Comparison of ENCODE assay signal across 17 cellular contexts in the genomic region with DNA sequence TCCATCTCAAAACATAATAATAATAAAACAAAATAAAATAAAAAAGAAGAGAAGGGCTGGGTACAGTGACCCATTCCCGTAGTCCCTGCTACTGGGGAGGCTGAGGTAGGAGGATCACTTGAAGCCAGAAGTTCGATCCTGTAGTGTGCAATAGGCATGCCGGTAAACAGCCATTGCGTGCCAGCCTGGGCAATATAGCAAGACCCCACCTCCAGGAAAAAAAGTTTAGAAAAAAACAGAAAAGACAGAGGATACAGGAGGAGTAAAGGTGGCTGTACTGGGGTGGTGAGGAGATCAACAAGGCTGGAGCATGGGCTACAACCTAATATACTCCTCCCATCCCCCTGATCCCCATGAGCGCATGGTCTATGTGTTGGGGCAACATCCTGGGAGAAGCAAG. TPM values are rescaled to one million over a fixed set of nuclear protein-coding genes. Genes with fewer than 3 reads are reported as not detected.
DNase-seq lines count a peak whose midpoint lies in the region; ATAC-seq, FAIRE-seq and TF ChIP-seq lines count a peak whose summit lies in the region.
"Had no signal": no experiment of that assay in that cellular context is flagged by ENCODE, and none has a peak within 500 bp of the region (broad histone marks: within the 10 kb centered on the region; RNA-seq: fewer than 3 reads in every experiment).

No MANE protein-coding gene starts in this region.

- H3K9me3 Mint-ChIP-seq in immature natural killer cell = peaks cover 0 to 2% (median 0%) of the 10 kb centered on the region in 6 donors
- H3K9me3 Mint-ChIP-seq: CD4-positive, alpha-beta T cell had no signal

- H3K27me3 Mint-ChIP-seq in immature natural killer cell (ENCODE audit: low read depth in 3 of 3) = peaks cover 0 to 3% (median 0%) of the 10 kb centered on the region in 3 donors
- H3K27me3 Mint-ChIP-seq: CD4-positive, alpha-beta T cell had no signal

- in situ Hi-C loops in HepG2 (cut with HindIII; ENCODE audit: extremely low pct_ligation_motif_present, low pct_unique_long_range_greater_than_20kb) (no loop called here), K562 (cut with MboI) (no loop called here)

- ATAC-seq in HepG2 (no peak), right lobe of liver (no peak), K562 (no peak)
- ATAC-seq: HCT116 had no signal

- peaks cover 0 to 10% (median 8%) of the 10 kb centered on the region in 3 donors for H3K36me3 Mint-ChIP-seq in immature natural killer cell

- POLR2A ChIA-PET in HepG2 (lab: Yijun Ruan, JAX) (no interaction called here), K562 (lab: Yijun Ruan, JAX) (no interaction called here)

- H3K4me1 Mint-ChIP-seq in immature natural killer cell = no peaks in the 10 kb centered on the region

- H3K36me3 ChIP-seq in HepG2 (replicated peaks in 1 of 2; ENCODE audit: control insufficient read depth in 1 of 2, insufficient read depth in 2 of 2, low read length in 2 of 2) (no peaks in the 10 kb centered on the region), right lobe of liver (no peaks in the 10 kb centered on the region), Karpas-422 (ENCODE audit: insufficient read depth, low read length) (peaks cover 12% of the 10 kb centered on the region), K562 (ENCODE audit: control insufficient read depth, insufficient read depth, low read length) (no peaks in the 10 kb centered on the region)

- no peaks in the 10 kb centered on the region; a peak in 1 of 5 replicates for H3K27me3 ChIP-seq in HepG2 (ENCODE audit: control insufficient read depth in 1 of 2, insufficient read depth in 2 of 2, low read length in 2 of 2)
- H3K27me3 ChIP-seq in right lobe of liver = no peaks in the 10 kb centered on the region
- H3K27me3 ChIP-seq in Karpas-422 (ENCODE audit: low read length) = no peaks in the 10 kb centered on the region
- H3K27me3 ChIP-seq in K562 (ENCODE audit: control insufficient read depth in 2 of 2, insufficient read depth in 2 of 2, low read length in 2 of 2) = no peaks in the 10 kb centered on the region; a peak in 1 of 5 replicates

- H3K79me2 ChIP-seq in HepG2 (ENCODE audit: insufficient read depth, low read length) (no peaks in the 10 kb centered on the region), Karpas-422 (ENCODE audit: low read length) (0 out of 2 replicates have a peak, but pooled peaks cover 8% of the 10 kb centered on the region), K562 (ENCODE audit: control insufficient read depth, insufficient read depth, low read length) (no peaks in the 10 kb centered on the region)

- FAIRE-seq in HepG2 (lab: Jason Lieb, UNC) = no peak
- no peak for FAIRE-seq in K562 (lab: Jason Lieb, UNC)
- FAIRE-seq: D721Med had no signal

- no peak overlapping the region for H3K9ac ChIP-seq in HepG2 (ENCODE audit: insufficient read depth, low read depth, low read length)
- H3K9ac ChIP-seq in Karpas-422 (ENCODE audit: low read length) = no peak overlapping the region
- no peak overlapping the region for H3K9ac ChIP-seq in K562 (ENCODE audit: insufficient read depth in 1 of 2, low read depth in 2 of 2, low read length in 2 of 2)

- H3K27ac ChIP-seq in HepG2 (ENCODE audit: extremely low read length, insufficient read depth, low read length) (no peak overlapping the region), right lobe of liver (no peak overlapping the region), Karpas-422 (ENCODE audit: low read length) (peak overlapping the region; percentile 99), K562 (ENCODE audit: extremely low read depth, low read depth, low read length) (no peak overlapping the region)
- H3K27ac ChIP-seq: 22Rv1 had no signal

- TF ChIP-seq RAD21 in HepG2 (CRISPR knock-in tag; IDR thresholded peaks at IDR 0.05) (no peak), K562 (CRISPR knock-in tag; conservative IDR thresholded peaks at IDR 0.05 in 1 of 2, IDR thresholded peaks at IDR 0.05 in 1 of 2) (no peak)

- H4K20me1 ChIP-seq in HepG2 (ENCODE audit: insufficient read depth, low read length) (no peaks in the 10 kb centered on the region), Karpas-422 (ENCODE audit: insufficient read depth, low read depth, low read length) (no peaks in the 10 kb centered on the region), K562 (replicated peaks; ENCODE audit: control insufficient read depth, insufficient read depth, low read length) (no peaks in the 10 kb centered on the region)

- peaks cover 4% of the 10 kb centered on the region for H3K9me1 ChIP-seq in K562 (ENCODE audit: control insufficient read depth, insufficient read depth, low read length)

- H2AFZ ChIP-seq in HepG2 (ENCODE audit: low read length) = no peak overlapping the region
- no peak overlapping the region for H2AFZ ChIP-seq in Karpas-422 (ENCODE audit: low read length)
- no peak overlapping the region for H2AFZ ChIP-seq in K562 (ENCODE audit: low read depth, low read length)

- BruUV-seq in HepG2 (replicated peaks; lab: Mats Ljungman, UMichigan) = no TSS peak
- BruUV-seq in K562 (replicated peaks; lab: Mats Ljungman, UMichigan) = no TSS peak

- no peak for TF ChIP-seq EP300 in HepG2 (IDR thresholded peaks at IDR 0.05; ENCODE audit: low read depth in 2 of 2, low read length in 2 of 2)
- TF ChIP-seq EP300 in HepG2 (CRISPR knock-in tag; IDR thresholded peaks at IDR 0.05; ENCODE audit: borderline replicate concordance) = no peak
- no peak for TF ChIP-seq EP300 in K562 (IDR thresholded peaks at IDR 0.05; ENCODE audit: low read length)

- TF ChIP-seq POLR2A in HepG2 (IDR thresholded peaks at IDR 0.05; ENCODE audit: insufficient read depth in 1 of 2, low read depth in 2 of 2, low read length in 2 of 2) (no peak), right lobe of liver (IDR thresholded peaks at IDR 0.05) (no peak), K562 (conservative IDR thresholded peaks at IDR 0.05) (no peak)

- CTCF ChIA-PET in HepG2 (lab: Yijun Ruan, JAX; ENCODE audit: low intra/inter-chr PET ratio, low total read pairs) = no interaction called here
- CTCF ChIA-PET in K562 (lab: Yijun Ruan, JAX; ENCODE audit: low intra/inter-chr PET ratio) = no interaction called here

- TF ChIP-seq CTCF in HepG2 (CRISPR knock-in tag; IDR thresholded peaks at IDR 0.05) (no peak), right lobe of liver (IDR thresholded peaks at IDR 0.05) (no peak), K562 (IDR thresholded peaks at IDR 0.05 in 2 of 3, conservative IDR thresholded peaks at IDR 0.05 in 1 of 3; ENCODE audit: insufficient read depth in 2 of 3, low read depth in 1 of 3, low read length in 3 of 3) (no peak)

- 79% methylated on average over 5 of the region's 5 CpGs for WGBS in HepG2 (ENCODE audit: low lambda C conversion rate)
- WGBS in right lobe of liver (ENCODE audit: insufficient coverage, low coverage, low lambda C conversion rate, missing lambda C conversion rate) = 92% methylated on average over 4 of the region's 5 CpGs
- 75% methylated on average over 5 of the region's 5 CpGs for WGBS in K562 (ENCODE audit: insufficient coverage, low coverage, missing lambda C conversion rate)

- H3K4me1 ChIP-seq in HepG2 (ENCODE audit: insufficient read depth, low read length) = peaks cover 22% of the 10 kb centered on the region
- H3K4me1 ChIP-seq in right lobe of liver = no peaks in the 10 kb centered on the region
- peaks cover 72% of the 10 kb centered on the region for H3K4me1 ChIP-seq in Karpas-422 (ENCODE audit: low read length)
- H3K4me1 ChIP-seq in K562 (replicated peaks in 1 of 2; ENCODE audit: control insufficient read depth in 2 of 2, insufficient read depth in 2 of 2, low read length in 2 of 2) = peaks cover 22 to 30% of the 10 kb centered on the region in 2 experiments; a peak in 4 of 5 replicates
- H3K4me1 ChIP-seq: Caco-2 had no signal

- DNase-seq in HepG2 (ENCODE audit: low spot score) (no peak), right lobe of liver (no peak), Karpas-422 (no peak), K562 (ENCODE audit: extremely low read depth in 1 of 4, low spot score in 3 of 4) (peak in 1 of 4 experiments; percentile 9), HPDE6-E6E7 (ENCODE audit: extremely low spot score) (no peak), NCI-H2081 (lab: John Stamatoyannopoulos, UW) (no peak), immature natural killer cell (no peak)
- DNase-seq: C1 segment of cervical spinal cord; Caco-2; CD4-positive, alpha-beta T cell; DMS79; GF-D8; GOT3; H7 had no signal

- no peak overlapping the region for H3K4me3 Mint-ChIP-seq in immature natural killer cell
- H3K4me3 Mint-ChIP-seq: CD4-positive, alpha-beta T cell had no signal

- H3K4me3 ChIP-seq in HepG2 (replicated peaks in 1 of 3; ENCODE audit: insufficient read depth in 1 of 3, low read depth in 2 of 3, low read length in 3 of 3) (no peak overlapping the region), right lobe of liver (no peak overlapping the region), Karpas-422 (ENCODE audit: low read length) (no peak overlapping the region), K562 (no peak overlapping the region)

- no peak overlapping the region for H3K4me2 ChIP-seq in HepG2 (ENCODE audit: low read depth, low read length)
- H3K4me2 ChIP-seq in Karpas-422 (ENCODE audit: low read depth, low read length, poor library complexity, severe bottlenecking) = no peak overlapping the region
- no peak overlapping the region for H3K4me2 ChIP-seq in K562 (ENCODE audit: insufficient read depth, low read length)

- no peaks in the 10 kb centered on the region for H3K9me2 ChIP-seq in Karpas-422 (replicated peaks; ENCODE audit: insufficient read depth, low read length)

- H3K9me3 ChIP-seq in HepG2 (ENCODE audit: low read length) = no peaks in the 10 kb centered on the region
- no peaks in the 10 kb centered on the region for H3K9me3 ChIP-seq in right lobe of liver
- no peaks in the 10 kb centered on the region for H3K9me3 ChIP-seq in Karpas-422 (ENCODE audit: low read length)
- no peaks in the 10 kb centered on the region for H3K9me3 ChIP-seq in K562 (replicated peaks; ENCODE audit: control insufficient read depth, insufficient read depth, low read depth, low read length)
- H3K9me3 ChIP-seq: Caco-2 had no signal

- intact Hi-C loops in HepG2 (cut with micrococcal nuclease; ENCODE audit: unreplicated experiment) = no loop called here
- intact Hi-C loops in right lobe of liver (cut with DNase I) = no loop called here
- intact Hi-C loops in K562 (cut with micrococcal nuclease) = no loop called here

- H3K27ac Mint-ChIP-seq in immature natural killer cell = no peak overlapping the region
- H3K27ac Mint-ChIP-seq: CD4-positive, alpha-beta T cell had no signal

RNA-seq across cellular contexts. Expression of gene PTAFR, which starts 30.8 kb away (rescaled TPM):
- total RNA-seq in HepG2 (2016; rRNA removed; fragmentation: Illumina TruSeq; extraction: Trizol) = 0.18 and 0.27 TPM in 2 replicates
- total RNA-seq in HepG2 (2016; cell fraction: cytosol; rRNA removed; fragmentation: Illumina TruSeq; extraction: Trizol; ENCODE audit: low read depth) = not detected in 2 replicates
- total RNA-seq in HepG2 (2016; cell fraction: insoluble cytoplasmic fraction; rRNA removed; fragmentation: Illumina TruSeq; extraction: Trizol) = 0.18 and 0.22 TPM in 2 replicates
- total RNA-seq in HepG2 (2016; cell fraction: membrane; rRNA removed; fragmentation: Illumina TruSeq; extraction: Trizol) = 0.19 and 0.21 TPM in 2 replicates
- 0.09 and 0.12 TPM in 2 replicates for total RNA-seq in HepG2 (2016; cell fraction: nucleus; rRNA removed; fragmentation: Illumina TruSeq; extraction: Trizol)
- polyA plus RNA-seq in HepG2 (2011; rRNA removed) = 22.8 and 24.0 TPM in 2 replicates
- polyA plus RNA-seq in HepG2 (2011; cell fraction: cytosol; rRNA removed) = 26.7 and 29.6 TPM in 2 replicates
- 4.9 and 6.8 TPM in 2 replicates for polyA plus RNA-seq in HepG2 (2011; cell fraction: nucleus; rRNA removed)
- 10.9 and 16.0 TPM in 2 replicates for polyA plus RNA-seq in HepG2 (2012)
- polyA plus RNA-seq in HepG2 (2016; cell fraction: cytosol; fragmentation: Illumina TruSeq; extraction: Trizol; ENCODE audit: low read depth) = 0.05 TPM in 1 of 2 replicates, not detected in the other
- polyA plus RNA-seq in HepG2 (2016; cell fraction: insoluble cytoplasmic fraction; fragmentation: Illumina TruSeq; extraction: Trizol; ENCODE audit: low read depth) = 0.32 and 0.41 TPM in 2 replicates
- polyA plus RNA-seq in HepG2 (2016; cell fraction: membrane; fragmentation: Illumina TruSeq; extraction: Trizol; ENCODE audit: low read depth) = 0.07 and 0.11 TPM in 2 replicates
- 0.18 and 0.37 TPM in 2 replicates for polyA plus RNA-seq in HepG2 (2016; cell fraction: nucleus; fragmentation: Illumina TruSeq; extraction: Trizol; ENCODE audit: insufficient read depth, low read depth)
- 0.65 and 54.4 TPM in 2 replicates for polyA minus RNA-seq in HepG2 (2011; rRNA and poly(A)+ RNA removed; ENCODE audit: low replicate concordance)
- 6.2 and 10.5 TPM in 2 replicates for polyA minus RNA-seq in HepG2 (2011; cell fraction: cytosol; rRNA and poly(A)+ RNA removed)
- polyA minus RNA-seq in HepG2 (2011; cell fraction: nucleus; rRNA and poly(A)+ RNA removed) = 2.2 and 3.5 TPM in 2 replicates
- 1 to 10 TPM in 5 of 6 experiments, under 1 TPM in 1; 0.90 to 5.2 (median 1.9) TPM for total RNA-seq in right lobe of liver
- total RNA-seq in Karpas-422 (2014; rRNA removed; shearing (Covaris generic); ENCODE audit: low replicate concordance) = 37.8 and 74.2 TPM in 2 replicates
- total RNA-seq in K562 (2011; cell fraction: chromatin; rRNA removed; ENCODE audit: low replicate concordance) = 0.56 and 1.2 TPM in 2 replicates
- 0.50 and 0.53 TPM in 2 replicates for total RNA-seq in K562 (2011; cell fraction: nucleolus; rRNA removed)
- 0.46 and 0.66 TPM in 2 replicates for total RNA-seq in K562 (2011; cell fraction: nucleoplasm; rRNA removed)
- 0.20 TPM in 1 of 2 replicates, not detected in the other for total RNA-seq in K562 (2014; rRNA removed)
- total RNA-seq in K562 (2014; rRNA removed; fragmentation: Illumina TruSeq; extraction: Trizol) = 0.22 and 0.25 TPM in 2 replicates
- 0.30 and 0.36 TPM in 2 replicates for total RNA-seq in K562 (2015; rRNA removed; fragmentation: Illumina TruSeq; extraction: Trizol)
- total RNA-seq in K562 (2021) = 0.36 and 0.55 TPM in 2 replicates
- polyA plus RNA-seq in K562 (2011; rRNA removed) = 0.43 and 0.45 TPM in 2 replicates
- polyA plus RNA-seq in K562 (2011; cell fraction: cytosol; rRNA removed) = 0.83 and 1.4 TPM in 2 replicates
- 0.18 and 0.40 TPM in 2 replicates for polyA plus RNA-seq in K562 (2011; cell fraction: nucleus; rRNA removed)
- polyA plus RNA-seq in K562 (2012) = 0.31 and 0.51 TPM in 2 replicates
- polyA plus RNA-seq in K562 (2014; fragmentation: Illumina TruSeq; extraction: Trizol) = 0.26 and 0.33 TPM in 2 replicates
- polyA plus RNA-seq in K562 (2014; fragmentation: Nextera tagmentation; extraction: Ambion mirVana) = under 1 TPM; 0.15 to 0.48 TPM
- 0.32 and 0.52 TPM in 2 replicates for polyA plus RNA-seq in K562 (2014; rRNA removed)
- polyA minus RNA-seq in K562 (2011; rRNA and poly(A)+ RNA removed) = 0.48 and 0.67 TPM in 2 replicates
- polyA minus RNA-seq in K562 (2011; cell fraction: cytosol; rRNA and poly(A)+ RNA removed) = not detected in 2 replicates
- 0.13 and 0.22 TPM in 2 replicates for polyA minus RNA-seq in K562 (2011; cell fraction: nucleus; rRNA and poly(A)+ RNA removed)
- polyA plus RNA-seq in immature natural killer cell = 1 to 10 TPM; 1.5 to 9.4 (median 2.6) TPM

RNA-seq across cellular contexts. Expression of gene EYA3, which starts 57.3 kb away (rescaled TPM):
- total RNA-seq in HepG2 (2016; rRNA removed; fragmentation: Illumina TruSeq; extraction: Trizol) = 19.7 and 26.3 TPM in 2 replicates
- 9.5 and 9.6 TPM in 2 replicates for total RNA-seq in HepG2 (2016; cell fraction: cytosol; rRNA removed; fragmentation: Illumina TruSeq; extraction: Trizol; ENCODE audit: low read depth)
- total RNA-seq in HepG2 (2016; cell fraction: insoluble cytoplasmic fraction; rRNA removed; fragmentation: Illumina TruSeq; extraction: Trizol) = 17.2 and 24.4 TPM in 2 replicates
- 7.9 and 8.4 TPM in 2 replicates for total RNA-seq in HepG2 (2016; cell fraction: membrane; rRNA removed; fragmentation: Illumina TruSeq; extraction: Trizol)
- 15.7 and 18.2 TPM in 2 replicates for total RNA-seq in HepG2 (2016; cell fraction: nucleus; rRNA removed; fragmentation: Illumina TruSeq; extraction: Trizol)
- 12.2 and 13.9 TPM in 2 replicates for polyA plus RNA-seq in HepG2 (2011; rRNA removed)
- polyA plus RNA-seq in HepG2 (2011; cell fraction: cytosol; rRNA removed) = 5.6 and 7.2 TPM in 2 replicates
- polyA plus RNA-seq in HepG2 (2011; cell fraction: nucleus; rRNA removed) = 7.5 and 7.6 TPM in 2 replicates
- polyA plus RNA-seq in HepG2 (2012) = 7.5 and 7.9 TPM in 2 replicates
- 0.67 and 1.0 TPM in 2 replicates for polyA plus RNA-seq in HepG2 (2016; cell fraction: cytosol; fragmentation: Illumina TruSeq; extraction: Trizol; ENCODE audit: low read depth)
- polyA plus RNA-seq in HepG2 (2016; cell fraction: insoluble cytoplasmic fraction; fragmentation: Illumina TruSeq; extraction: Trizol; ENCODE audit: low read depth) = 11.7 and 12.0 TPM in 2 replicates
- 1.4 and 1.6 TPM in 2 replicates for polyA plus RNA-seq in HepG2 (2016; cell fraction: membrane; fragmentation: Illumina TruSeq; extraction: Trizol; ENCODE audit: low read depth)
- 16.9 and 17.5 TPM in 2 replicates for polyA plus RNA-seq in HepG2 (2016; cell fraction: nucleus; fragmentation: Illumina TruSeq; extraction: Trizol; ENCODE audit: insufficient read depth, low read depth)
- 26.2 and 75.0 TPM in 2 replicates for polyA minus RNA-seq in HepG2 (2011; rRNA and poly(A)+ RNA removed; ENCODE audit: low replicate concordance)
- polyA minus RNA-seq in HepG2 (2011; cell fraction: cytosol; rRNA and poly(A)+ RNA removed) = 11.7 and 13.3 TPM in 2 replicates
- 20.0 and 20.3 TPM in 2 replicates for polyA minus RNA-seq in HepG2 (2011; cell fraction: nucleus; rRNA and poly(A)+ RNA removed)
- 10 to 100 TPM in 1 of 6 experiments, 1 to 10 TPM in 5; 6.6 to 10.2 (median 7.3) TPM for total RNA-seq in right lobe of liver
- total RNA-seq in Karpas-422 (2014; rRNA removed; shearing (Covaris generic); ENCODE audit: low replicate concordance) = 17.0 and 28.3 TPM in 2 replicates
- 65.3 and 113 TPM in 2 replicates for total RNA-seq in K562 (2011; cell fraction: chromatin; rRNA removed; ENCODE audit: low replicate concordance)
- 27.8 and 35.9 TPM in 2 replicates for total RNA-seq in K562 (2011; cell fraction: nucleolus; rRNA removed)
- 43.1 and 57.6 TPM in 2 replicates for total RNA-seq in K562 (2011; cell fraction: nucleoplasm; rRNA removed)
- 19.4 and 21.7 TPM in 2 replicates for total RNA-seq in K562 (2014; rRNA removed)
- 51.3 and 55.7 TPM in 2 replicates for total RNA-seq in K562 (2014; rRNA removed; fragmentation: Illumina TruSeq; extraction: Trizol)
- 45.4 and 48.1 TPM in 2 replicates for total RNA-seq in K562 (2015; rRNA removed; fragmentation: Illumina TruSeq; extraction: Trizol)
- total RNA-seq in K562 (2021) = 45.6 and 51.3 TPM in 2 replicates
- 64.0 and 74.6 TPM in 2 replicates for polyA plus RNA-seq in K562 (2011; rRNA removed)
- 38.9 and 49.0 TPM in 2 replicates for polyA plus RNA-seq in K562 (2011; cell fraction: cytosol; rRNA removed)
- 44.1 and 52.2 TPM in 2 replicates for polyA plus RNA-seq in K562 (2011; cell fraction: nucleus; rRNA removed)
- polyA plus RNA-seq in K562 (2012) = 19.5 and 28.8 TPM in 2 replicates
- 35.2 and 41.9 TPM in 2 replicates for polyA plus RNA-seq in K562 (2014; fragmentation: Illumina TruSeq; extraction: Trizol)
- 10 to 100 TPM; 29.4 to 43.6 TPM for polyA plus RNA-seq in K562 (2014; fragmentation: Nextera tagmentation; extraction: Ambion mirVana)
- polyA plus RNA-seq in K562 (2014; rRNA removed) = 27.7 and 30.0 TPM in 2 replicates
- 119 and 132 TPM in 2 replicates for polyA minus RNA-seq in K562 (2011; rRNA and poly(A)+ RNA removed)
- polyA minus RNA-seq in K562 (2011; cell fraction: cytosol; rRNA and poly(A)+ RNA removed) = 36.9 and 40.8 TPM in 2 replicates
- polyA minus RNA-seq in K562 (2011; cell fraction: nucleus; rRNA and poly(A)+ RNA removed) = 20.6 and 42.0 TPM in 2 replicates
- 10 to 100 TPM in 1 of 3 donors, 1 to 10 TPM in 2; 7.8 to 15.6 (median 9.3) TPM for polyA plus RNA-seq in immature natural killer cell

Comparison
In these comparisons a context has a peak if more than half of its experiments do, and no peak if none do; other contexts are left out.
1. Of the 241 proteins assayed by ChIP-seq in both HepG2 and K562: peak only in HepG2: none; only in K562: none; in both: ZNF121; in neither: 240.